ENCODE assay signal across 8 cellular contexts in the genomic region with DNA sequence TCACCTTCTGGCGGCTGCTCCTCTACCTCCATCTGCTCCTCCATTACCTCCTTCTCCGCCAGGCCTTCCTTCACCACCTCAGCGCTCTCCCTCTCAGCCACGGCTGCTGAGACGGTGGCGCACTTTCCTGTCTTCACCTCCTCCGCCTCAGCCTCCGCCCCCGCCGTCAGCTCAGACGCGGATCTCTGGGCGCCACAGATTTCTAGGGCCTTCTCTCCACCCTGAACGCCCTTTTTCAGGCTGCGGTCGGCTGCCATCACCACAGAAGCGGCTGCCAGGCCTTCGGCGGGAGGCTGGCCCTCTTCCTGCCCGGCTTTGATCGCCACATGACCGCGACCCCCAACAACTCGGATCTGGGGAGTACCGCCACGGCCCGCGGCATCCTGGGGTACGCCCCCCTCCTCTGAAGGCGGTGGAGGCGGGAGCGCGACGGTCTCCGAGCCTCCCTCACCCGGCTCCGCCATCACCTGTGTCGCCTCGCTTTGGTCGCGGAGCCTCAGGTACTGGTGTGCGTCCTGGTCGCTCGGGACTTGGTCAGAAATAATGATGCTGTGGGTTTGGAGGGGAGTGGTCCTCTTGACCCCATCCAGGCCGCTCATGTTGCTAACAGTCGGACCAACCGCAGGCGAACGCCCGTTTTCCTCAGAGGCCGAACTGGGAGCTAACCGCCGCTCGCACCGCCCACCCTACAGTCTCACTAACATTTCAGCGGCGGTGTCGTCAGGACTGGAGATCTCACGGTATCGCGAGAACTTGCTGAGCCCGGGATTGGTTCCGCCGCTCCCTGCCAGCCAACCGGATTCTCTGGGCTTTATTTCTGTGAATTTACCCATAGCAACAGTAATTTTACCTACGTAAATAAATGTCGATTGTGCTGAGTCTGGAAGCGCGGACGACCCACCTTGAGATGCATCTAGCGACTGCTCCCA. TPM values are rescaled to one million over a fixed set of nuclear protein-coding genes. Genes with fewer than 3 reads are reported as not detected.
DNase-seq lines count a peak whose midpoint lies in the region; ATAC-seq and TF ChIP-seq lines count a peak whose summit lies in the region.

A gene (minus strand): TSS at position 699 of the 929 bp plus-strand sequence. CDS start 100 bp downstream, at position 599.

- H3K27me3 ChIP-seq in gastroesophageal sphincter (no peaks in the 10 kb centered on the region), neutrophil (no peaks in the 10 kb centered on the region)

- 0 out of 2 replicates have a peak within 1 kb of the TSS, but pooled peaks have one; percentile 32 for H3K27ac ChIP-seq in SK-N-MC
- peak within 1 kb of the TSS; percentile 95 to 100 (median 98) for H3K27ac ChIP-seq in gastroesophageal sphincter
- H3K27ac ChIP-seq in neutrophil: peak within 1 kb of the TSS; percentile 92
- peak within 1 kb of the TSS; percentile 91 for H3K27ac ChIP-seq in substantia nigra (ENCODE audit: low read depth, low read length, poor library complexity, severe bottlenecking)

- DNase-seq in GM04504 (ENCODE audit: low read depth) (peak; percentile 93), HFFc6 (peak; percentile 97), NB4 (ENCODE audit: low read depth) (peak; percentile 97), SK-N-MC (ENCODE audit: low read depth, low spot score) (peak; percentile 88), substantia nigra (lab: John Stamatoyannopoulos, UW) (peak; percentile 61 to 97 (median 90))
- DNase-seq in activated naive CD4-positive, alpha-beta T cell treated with anti-CD3 and anti-CD28 coated beads, Interleukin-2, amount 10 ng/mL, durations not matched to agents 7 days and 5 days: peak; percentile 97

- WGBS in gastroesophageal sphincter (ENCODE audit: low coverage in 1 of 2), 2 donors: 0 to 1% methylated on average over 1 to 24 of the region's 71 CpGs

- peaks cover 3% of the 10 kb centered on the region; the same call in 1 of the 2 replicates for H3K9me3 Mint-ChIP-seq in HFFc6
- H3K9me3 Mint-ChIP-seq in activated naive CD4-positive, alpha-beta T cell treated with anti-CD3 and anti-CD28 coated beads, Interleukin-2, amount 10 ng/mL, durations not matched to agents 7 days and 5 days: no peaks in the 10 kb centered on the region

- H3K4me1 ChIP-seq in gastroesophageal sphincter (peaks cover 4 to 55% (median 14%) of the 10 kb centered on the region in 3 donors), neutrophil (ENCODE audit: control insufficient read depth in 1 of 2, insufficient read depth in 1 of 2, low read depth in 1 of 2, low read length in 1 of 2) (peaks cover 41 to 43% of the 10 kb centered on the region in 2 experiments)

- H3K27me3 Mint-ChIP-seq in HFFc6 (ENCODE audit: insufficient read depth): peaks cover 5% of the 10 kb centered on the region
- H3K27me3 Mint-ChIP-seq in activated naive CD4-positive, alpha-beta T cell treated with anti-CD3 and anti-CD28 coated beads, Interleukin-2, amount 10 ng/mL, durations not matched to agents 7 days and 5 days: peaks cover 7% of the 10 kb centered on the region

- peak within 1 kb of the TSS; percentile 93 for H3K9ac ChIP-seq in SK-N-MC (ENCODE audit: insufficient read length)

- TF ChIP-seq CTCF in HFFc6 (IDR thresholded peaks at IDR 0.05): peak; percentile 35; the same call in 1 of the 2 replicates
- TF ChIP-seq CTCF in NB4 (IDR thresholded peaks at IDR 0.05; ENCODE audit: low read depth, low read length): no peak
- no peak for TF ChIP-seq CTCF in gastroesophageal sphincter (IDR thresholded peaks at IDR 0.05)
- TF ChIP-seq CTCF in neutrophil (IDR thresholded peaks at IDR 0.05): peak; percentile 33

- H3K27ac Mint-ChIP-seq in HFFc6: peak within 1 kb of the TSS; percentile 100
- peak within 1 kb of the TSS; percentile 97 for H3K27ac Mint-ChIP-seq in activated naive CD4-positive, alpha-beta T cell treated with anti-CD3 and anti-CD28 coated beads, Interleukin-2, amount 10 ng/mL, durations not matched to agents 7 days and 5 days

- peak; percentile 97 for ATAC-seq in gastroesophageal sphincter

- TF ChIP-seq EP300 in gastroesophageal sphincter (IDR thresholded peaks at IDR 0.05): no peak

- H3K4me1 Mint-ChIP-seq in HFFc6 (ENCODE audit: low read depth): peaks cover 71% of the 10 kb centered on the region
- peaks cover 54% of the 10 kb centered on the region for H3K4me1 Mint-ChIP-seq in activated naive CD4-positive, alpha-beta T cell treated with anti-CD3 and anti-CD28 coated beads, Interleukin-2, amount 10 ng/mL, durations not matched to agents 7 days and 5 days

- H3K4me3 Mint-ChIP-seq in HFFc6: peak within 1 kb of the TSS; percentile 94
- H3K4me3 Mint-ChIP-seq in activated naive CD4-positive, alpha-beta T cell treated with anti-CD3 and anti-CD28 coated beads, Interleukin-2, amount 10 ng/mL, durations not matched to agents 7 days and 5 days: peak within 1 kb of the TSS; percentile 95

- peaks cover 46% of the 10 kb centered on the region for H3K36me3 Mint-ChIP-seq in HFFc6 (ENCODE audit: low read depth)
- peaks cover 40% of the 10 kb centered on the region for H3K36me3 Mint-ChIP-seq in activated naive CD4-positive, alpha-beta T cell treated with anti-CD3 and anti-CD28 coated beads, Interleukin-2, amount 10 ng/mL, durations not matched to agents 7 days and 5 days

- CTCF ChIA-PET in activated naive CD4-positive, alpha-beta T cell treated with anti-CD3 and anti-CD28 coated beads, Interleukin-2, amount 10 ng/mL, durations not matched to agents 7 days and 5 days (lab: Charles Lee): interaction anchor here (1.0 to 5.0 kb wide), 6 partner anchors 8 to 292 kb away, joined by 3 to 26 read pairs (median 4); a partner anchor contains a TSS

- H3K4me3 ChIP-seq in NB4 (ENCODE audit: low read depth, low read length): peak within 1 kb of the TSS; percentile 86
- H3K4me3 ChIP-seq in SK-N-MC: peak within 1 kb of the TSS; percentile 98
- peak within 1 kb of the TSS; percentile 84 to 88 for H3K4me3 ChIP-seq in gastroesophageal sphincter
- H3K4me3 ChIP-seq in neutrophil (ENCODE audit: low read depth in 1 of 2, low read length in 1 of 2): peak within 1 kb of the TSS; percentile 87 to 89

- H3K36me3 ChIP-seq in SK-N-MC (ENCODE audit: insufficient read depth, low read length) (peaks cover 7% of the 10 kb centered on the region; the same call in 1 of the 2 replicates), gastroesophageal sphincter (no peaks in the 10 kb centered on the region), neutrophil (no peaks in the 10 kb centered on the region)

- H3K9me3 ChIP-seq in SK-N-MC (ENCODE audit: low read depth, low read length) (no peaks in the 10 kb centered on the region), gastroesophageal sphincter (no peaks in the 10 kb centered on the region), neutrophil (no peaks in the 10 kb centered on the region)

- TF ChIP-seq POLR2A in NB4 (IDR thresholded peaks at IDR 0.05; ENCODE audit: extremely low read depth, insufficient read length): peak; percentile 91
- TF ChIP-seq POLR2A in gastroesophageal sphincter (IDR thresholded peaks at IDR 0.05): peak; percentile 96 to 97

RNA-seq across cellular contexts. Expression of the gene that starts here (rescaled TPM):
- total RNA-seq in HFFc6 (2021; fragmentation: NEBNext Ultra II Directional; extraction: Animal tissue kit (Norgen Biotek cat#: 25700)): 100 to 1,000 TPM; 106 to 132 (median 114) TPM
- 100 to 1,000 TPM in 3 of 4 donors, 10 to 100 TPM in 1; 99.3 to 105 (median 100) TPM for total RNA-seq in gastroesophageal sphincter

Comparison
In these comparisons a context has a peak if more than half of its experiments do, and no peak if none do; other contexts are left out.
1. Peak in every context shown above with its lines: DNase-seq, ATAC-seq, H3K4me3 ChIP-seq and H3K27ac ChIP-seq.
2. CTCF ChIP-seq: peak in HFFc6 (single experiment) and neutrophil (single experiment); none in NB4 (single experiment) and gastroesophageal sphincter (0 of 4).
3. H3K27ac ChIP-seq: peak in every context shown above with its lines; median percentile 98 in gastroesophageal sphincter; 92 in neutrophil; 91 in substantia nigra; 32 in SK-N-MC.